8 cellular contexts compared by ENCODE assay signal in genomic region chr11:18526130-18526520, GRCh38. TPM values are rescaled to one million over a fixed set of nuclear protein-coding genes. Genes with fewer than 3 reads are reported as not detected.
DNase-seq lines count a peak whose midpoint lies in the region; ATAC-seq and TF ChIP-seq lines count a peak whose summit lies in the region.

No MANE protein-coding gene starts in this region.

- H3K27ac ChIP-seq in AG04450 (ENCODE audit: low read depth, low read length) (peak overlapping the region; percentile 88), HUES64 (ENCODE audit: low read depth, low read length) (peak overlapping the region; percentile 99)

- DNase-seq in AG04450 (ENCODE audit: low read depth, low spot score) (no peak), NCI-H226 (no peak), midbrain (lab: John Stamatoyannopoulos, UW) (no peak), NCI-H2171 (lab: John Stamatoyannopoulos, UW) (no peak), NCI-H2029 treated with DMSO at 0.1 percent for 48 hours (lab: John Stamatoyannopoulos, UW) (no peak)
- DNase-seq in central memory CD8-positive, alpha-beta T cell (ENCODE audit: low spot score in 2 of 2): no peak

- H3K36me3 ChIP-seq in HUES64 (ENCODE audit: insufficient read depth, low read length) (peaks cover 13% of the 10 kb centered on the region; the same call in 1 of the 2 replicates), mucosa of stomach (ENCODE audit: control insufficient read depth, insufficient read depth, low read length) (no peaks in the 10 kb centered on the region)

- WGBS in HUES64: 2% methylated on average over 4 of the region's 8 CpGs

- peak overlapping the region; percentile 73 for H3K4me3 ChIP-seq in AG04450 (ENCODE audit: low read depth, low read length)
- H3K4me3 ChIP-seq in HUES64 (ENCODE audit: low read length): peak overlapping the region; percentile 90
- H3K4me3 ChIP-seq in mucosa of stomach (ENCODE audit: low read length): peak overlapping the region; percentile 86

- no peak for TF ChIP-seq CTCF in AG04450 (IDR thresholded peaks at IDR 0.05; ENCODE audit: low read depth, low read length)

- POLR2A ChIA-PET in AG04450 (lab: Yijun Ruan, JAX): interaction anchor here (1.3 to 1.6 kb wide), 3 partner anchors 15 to 132 kb away, joined by 3 to 6 read pairs (median 5); partner anchors contain the start of gene LDHA

- H3K4me1 Mint-ChIP-seq in central memory CD8-positive, alpha-beta T cell: peaks cover 46% of the 10 kb centered on the region

- peak overlapping the region; percentile 95 for H3K4me3 Mint-ChIP-seq in central memory CD8-positive, alpha-beta T cell

- H3K27me3 ChIP-seq in AG04450 (ENCODE audit: control insufficient read depth, insufficient read depth, low read length) (no peaks in the 10 kb centered on the region), HUES64 (ENCODE audit: insufficient read depth, low read length) (no peaks in the 10 kb centered on the region), mucosa of stomach (ENCODE audit: control insufficient read depth, insufficient read depth, low read length) (no peaks in the 10 kb centered on the region)

- H3K27ac Mint-ChIP-seq in central memory CD8-positive, alpha-beta T cell (ENCODE audit: low read depth): peak overlapping the region; percentile 100

- H3K27me3 Mint-ChIP-seq in central memory CD8-positive, alpha-beta T cell: no peaks in the 10 kb centered on the region

- H3K9ac ChIP-seq in HUES64 (ENCODE audit: low read depth, low read length) (peak overlapping the region; percentile 92), mucosa of stomach (ENCODE audit: low read length) (peak overlapping the region; percentile 93)

- H3K9me3 Mint-ChIP-seq in central memory CD8-positive, alpha-beta T cell: no peaks in the 10 kb centered on the region

- ATAC-seq in central memory CD8-positive, alpha-beta T cell (replicated peaks; ENCODE audit: extremely low read depth, poor library complexity, severe bottlenecking): no peak

- H3K4me1 ChIP-seq in HUES64 (ENCODE audit: insufficient read depth, low read length) (peaks cover 5% of the 10 kb centered on the region; the same call in 1 of the 2 replicates), mucosa of stomach (ENCODE audit: control insufficient read depth, insufficient read depth, low read length) (no peaks in the 10 kb centered on the region)

- H3K36me3 Mint-ChIP-seq in central memory CD8-positive, alpha-beta T cell (ENCODE audit: insufficient read depth): peaks cover 32% of the 10 kb centered on the region

- CTCF ChIA-PET in AG04450 (lab: Charles Lee): interaction anchor here (0.8 to 1.6 kb wide), 4 partner anchors 202 to 282 kb away, joined by 3 to 9 read pairs (median 4); no protein-coding TSS in a partner anchor

- H3K9me3 ChIP-seq in AG04450 (ENCODE audit: control insufficient read depth, insufficient read depth, low read length): no peaks in the 10 kb centered on the region; the same call in 1 of the 2 replicates
- H3K9me3 ChIP-seq in HUES64 (ENCODE audit: insufficient read depth, low read depth, low read length): no peaks in the 10 kb centered on the region
- no peaks in the 10 kb centered on the region for H3K9me3 ChIP-seq in mucosa of stomach (ENCODE audit: control insufficient read depth, low read length)

RNA-seq across cellular contexts. Expression of gene TSG101, which starts 0.6 kb away (rescaled TPM):
- polyA plus RNA-seq in AG04450 (2011; rRNA removed): 118 and 125 TPM in 2 replicates
- 112 and 114 TPM in 2 replicates for polyA minus RNA-seq in AG04450 (2011; rRNA and poly(A)+ RNA removed)
- polyA plus RNA-seq in HUES64 (2013, experiment 1 of 2): 56.4 TPM
- polyA plus RNA-seq in HUES64 (2013, experiment 2 of 2): 67.4 TPM
